ENCODE assay signal across 11 cellular contexts in the genomic region with DNA sequence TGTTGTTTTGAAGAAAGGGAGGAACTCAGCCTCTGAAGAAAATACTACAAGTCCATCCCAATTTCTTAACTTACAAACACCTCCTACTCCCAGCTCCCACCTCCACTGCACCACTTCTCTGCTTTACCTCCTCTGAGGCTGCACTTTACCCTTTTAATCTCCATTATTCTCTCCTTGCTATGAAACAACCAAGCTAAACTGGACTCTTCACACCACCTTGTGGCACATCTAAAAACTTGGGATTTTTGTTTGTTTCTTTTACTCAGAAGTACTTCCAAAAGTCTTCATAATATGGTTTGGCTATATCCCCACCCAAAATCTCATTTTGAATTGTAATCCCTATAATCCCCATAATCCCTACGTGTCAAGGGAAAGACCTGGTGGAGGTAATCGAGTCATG.
DNase-seq lines count a peak whose midpoint lies in the region; ATAC-seq and TF ChIP-seq lines count a peak whose summit lies in the region.
"Had no signal": no experiment of that assay in that cellular context is flagged by ENCODE, and none has a peak within 500 bp of the region (broad histone marks: within the 10 kb centered on the region; RNA-seq: fewer than 3 reads in every experiment).

No MANE protein-coding gene starts in this region.

- no peak overlapping the region for H3K14ac ChIP-seq in H9 (ENCODE audit: insufficient read depth, low read length)

- H2AFZ ChIP-seq in H9 (ENCODE audit: low read length) (no peak overlapping the region), PC-3 (ENCODE audit: low read length) (no peak overlapping the region)

- no peaks in the 10 kb centered on the region for H3F3A ChIP-seq in PC-3 (ENCODE audit: low read length, unreplicated experiment)

- H4K5ac ChIP-seq in H9 (ENCODE audit: insufficient read length, low read depth, low read length) = no peak overlapping the region

- H3K27ac Mint-ChIP-seq in H9 = 0 out of 7 replicates have a peak overlapping the region, but pooled peaks of 1 of the 3 experiments have one; percentile 57
- H3K27ac Mint-ChIP-seq in stimulated activated effector memory CD8-positive, alpha-beta T cell treated with anti-CD3 and anti-CD28 coated beads, Interleukin-12 subunit alpha, Interleukin-12 subunit beta, amount 100 ng/mL, for 72 hours = no peak overlapping the region
- no peak overlapping the region for H3K27ac Mint-ChIP-seq in activated CD4-positive, alpha-beta T cell treated with anti-CD3 and anti-CD28 coated beads, Interleukin-2, amount 10 ng/mL, durations not matched to agents 7 days and 5 days
- H3K27ac Mint-ChIP-seq: activated CD4-positive, alpha-beta memory T cell treated with anti-CD3 and anti-CD28 coated beads, Interleukin-2, amount 10 ng/mL, durations not matched to agents 7 days and 5 days had no signal

- no TSS peak for BruUV-seq in PC-3 (replicated peaks; lab: Mats Ljungman, UMichigan)

- TF ChIP-seq CTCF in H9 (conservative IDR thresholded peaks at IDR 0.05) (peak; percentile 60), PC-3 (conservative IDR thresholded peaks at IDR 0.05; ENCODE audit: low read depth, low read length) (peak; percentile 59)

- ATAC-seq in PC-3 = peak; percentile 40; the same call in 1 of the 2 replicates
- peak; percentile 15 for ATAC-seq in esophagus mucosa
- ATAC-seq in GM19023 (IDR thresholded peaks at IDR 0.05; ENCODE audit: unreplicated experiment) = no peak
- ATAC-seq in stimulated activated effector memory CD8-positive, alpha-beta T cell treated with anti-CD3 and anti-CD28 coated beads, Interleukin-12 subunit alpha, Interleukin-12 subunit beta, amount 100 ng/mL, for 72 hours = no peak

- H3K79me2 ChIP-seq in H9 (ENCODE audit: insufficient read depth, low read length) = no peaks in the 10 kb centered on the region
- no peaks in the 10 kb centered on the region for H3K79me2 ChIP-seq in PC-3 (ENCODE audit: low read length)

- DNase-seq in H9 (no peak), PC-3 (peak; percentile 40), renal cortical epithelial cell (ENCODE audit: low read depth) (peak; percentile 28), NCI-H748 treated with DMSO at 0.1 percent for 48 hours (lab: John Stamatoyannopoulos, UW) (no peak)
- DNase-seq in stimulated activated effector memory CD8-positive, alpha-beta T cell treated with anti-CD3 and anti-CD28 coated beads, Interleukin-12 subunit alpha, Interleukin-12 subunit beta, amount 100 ng/mL, for 72 hours (ENCODE audit: low spot score in 2 of 2) = no peak
- no peak for DNase-seq in activated CD4-positive, alpha-beta T cell treated with anti-CD3 and anti-CD28 coated beads, Interleukin-2, amount 10 ng/mL, durations not matched to agents 7 days and 5 days
- DNase-seq: activated CD4-positive, alpha-beta memory T cell treated with anti-CD3 and anti-CD28 coated beads, Interleukin-2, amount 10 ng/mL, durations not matched to agents 7 days and 5 days; substantia nigra had no signal

- no peaks in the 10 kb centered on the region for H3K9me3 Mint-ChIP-seq in H9
- H3K9me3 Mint-ChIP-seq in stimulated activated effector memory CD8-positive, alpha-beta T cell treated with anti-CD3 and anti-CD28 coated beads, Interleukin-12 subunit alpha, Interleukin-12 subunit beta, amount 100 ng/mL, for 72 hours = no peaks in the 10 kb centered on the region
- H3K9me3 Mint-ChIP-seq in activated CD4-positive, alpha-beta T cell treated with anti-CD3 and anti-CD28 coated beads, Interleukin-2, amount 10 ng/mL, durations not matched to agents 7 days and 5 days = no peaks in the 10 kb centered on the region
- H3K9me3 Mint-ChIP-seq: activated CD4-positive, alpha-beta memory T cell treated with anti-CD3 and anti-CD28 coated beads, Interleukin-2, amount 10 ng/mL, durations not matched to agents 7 days and 5 days had no signal

- no peaks in the 10 kb centered on the region for H3K23me2 ChIP-seq in H9 (ENCODE audit: insufficient read length, low read depth, low read length, poor library complexity, severe bottlenecking)

- H3T11ph ChIP-seq in H9 (ENCODE audit: low read length) = no peak overlapping the region

- intact Hi-C loops in PC-3 (cut with micrococcal nuclease) = loop anchor here (1.0 kb wide), 1 partner anchor 334 kb away; no protein-coding TSS in a partner anchor

- H2BK5ac ChIP-seq in H9 (ENCODE audit: insufficient read length, low read length) = no peak overlapping the region

- H3K27ac ChIP-seq in H9 (ENCODE audit: insufficient read length, low read depth, low read length) = no peak overlapping the region
- H3K27ac ChIP-seq in PC-3 (ENCODE audit: low read length) = no peak overlapping the region

- H2BK12ac ChIP-seq in H9 (ENCODE audit: insufficient read length, low read depth, low read length) = no peak overlapping the region

- H3K56ac ChIP-seq in H9 (ENCODE audit: insufficient read length, low read depth, low read length) = no peak overlapping the region

- no peak overlapping the region for H3K23ac ChIP-seq in H9 (ENCODE audit: insufficient read length, low read depth, low read length)

- POLR2A ChIA-PET in PC-3 (lab: Charles Lee; ENCODE audit: unreplicated experiment) = no interaction called here
- POLR2A ChIA-PET in activated CD4-positive, alpha-beta T cell treated with anti-CD3 and anti-CD28 coated beads, Interleukin-2, amount 10 ng/mL, durations not matched to agents 7 days and 5 days (lab: Charles Lee) = no interaction called here

- no peak overlapping the region for H3K4me3 Mint-ChIP-seq in H9
- no peak overlapping the region for H3K4me3 Mint-ChIP-seq in stimulated activated effector memory CD8-positive, alpha-beta T cell treated with anti-CD3 and anti-CD28 coated beads, Interleukin-12 subunit alpha, Interleukin-12 subunit beta, amount 100 ng/mL, for 72 hours
- no peak overlapping the region for H3K4me3 Mint-ChIP-seq in activated CD4-positive, alpha-beta T cell treated with anti-CD3 and anti-CD28 coated beads, Interleukin-2, amount 10 ng/mL, durations not matched to agents 7 days and 5 days
- H3K4me3 Mint-ChIP-seq: activated CD4-positive, alpha-beta memory T cell treated with anti-CD3 and anti-CD28 coated beads, Interleukin-2, amount 10 ng/mL, durations not matched to agents 7 days and 5 days had no signal

- no peaks in the 10 kb centered on the region for H3K79me1 ChIP-seq in H9 (ENCODE audit: insufficient read depth, low read depth, low read length, poor library complexity, severe bottlenecking)

- peaks cover 17 to 18% of the 10 kb centered on the region in 2 experiments for H3K4me1 Mint-ChIP-seq in H9
- H3K4me1 Mint-ChIP-seq in stimulated activated effector memory CD8-positive, alpha-beta T cell treated with anti-CD3 and anti-CD28 coated beads, Interleukin-12 subunit alpha, Interleukin-12 subunit beta, amount 100 ng/mL, for 72 hours = no peaks in the 10 kb centered on the region
- H3K4me1 Mint-ChIP-seq in activated CD4-positive, alpha-beta T cell treated with anti-CD3 and anti-CD28 coated beads, Interleukin-2, amount 10 ng/mL, durations not matched to agents 7 days and 5 days = no peaks in the 10 kb centered on the region
- H3K4me1 Mint-ChIP-seq: activated CD4-positive, alpha-beta memory T cell treated with anti-CD3 and anti-CD28 coated beads, Interleukin-2, amount 10 ng/mL, durations not matched to agents 7 days and 5 days had no signal

- H2BK20ac ChIP-seq in H9 (ENCODE audit: low read depth, low read length, poor library complexity, severe bottlenecking) = no peak overlapping the region

- no peaks in the 10 kb centered on the region for H3K9me3 ChIP-seq in H9 (ENCODE audit: control insufficient read depth, low read depth, low read length)
- no peaks in the 10 kb centered on the region for H3K9me3 ChIP-seq in PC-3 (ENCODE audit: low read length)

- H3K9ac ChIP-seq in H9 (ENCODE audit: extremely low read depth, insufficient read length, low read length) = no peak overlapping the region
- no peak overlapping the region for H3K9ac ChIP-seq in PC-3 (ENCODE audit: low read length)

- no peaks in the 10 kb centered on the region; a peak in 1 of 7 replicates for H3K36me3 Mint-ChIP-seq in H9 (ENCODE audit: insufficient read depth in 1 of 3, low read depth in 3 of 3)
- H3K36me3 Mint-ChIP-seq in stimulated activated effector memory CD8-positive, alpha-beta T cell treated with anti-CD3 and anti-CD28 coated beads, Interleukin-12 subunit alpha, Interleukin-12 subunit beta, amount 100 ng/mL, for 72 hours = no peaks in the 10 kb centered on the region
- H3K36me3 Mint-ChIP-seq in activated CD4-positive, alpha-beta T cell treated with anti-CD3 and anti-CD28 coated beads, Interleukin-2, amount 10 ng/mL, durations not matched to agents 7 days and 5 days (ENCODE audit: low read depth) = no peaks in the 10 kb centered on the region

- H3K27me3 ChIP-seq in H9 (ENCODE audit: insufficient read depth, low read length) = no peaks in the 10 kb centered on the region
- H3K27me3 ChIP-seq in PC-3 (ENCODE audit: low read length) = no peaks in the 10 kb centered on the region

- no CpG with 5 or more reads among the region's 2 CpGs for WGBS in H9 (ENCODE audit: extremely low coverage, insufficient read length, low lambda C conversion rate)

- CTCF ChIA-PET in PC-3 (lab: Charles Lee) = interaction anchor here (0.8 kb wide), 1 partner anchor 334 kb away, joined by 3 read pairs; no protein-coding TSS in a partner anchor
- CTCF ChIA-PET in activated CD4-positive, alpha-beta T cell treated with anti-CD3 and anti-CD28 coated beads, Interleukin-2, amount 10 ng/mL, durations not matched to agents 7 days and 5 days (lab: Charles Lee) = no interaction called here

- no peaks in the 10 kb centered on the region for H3K36me3 ChIP-seq in PC-3 (ENCODE audit: low read depth, low read length)

- no peak overlapping the region for H3K18ac ChIP-seq in H9 (ENCODE audit: insufficient read length, low read depth, low read length)

- no peak overlapping the region for H3K4ac ChIP-seq in H9 (ENCODE audit: low read depth, low read length)

- no peak overlapping the region for H4K91ac ChIP-seq in H9 (ENCODE audit: insufficient read length, low read depth, low read length)

- no peak overlapping the region for H2AK5ac ChIP-seq in H9 (ENCODE audit: insufficient read length, low read length)

- H3K4me1 ChIP-seq in H9 (ENCODE audit: insufficient read depth, low read length) = no peaks in the 10 kb centered on the region
- no peaks in the 10 kb centered on the region for H3K4me1 ChIP-seq in PC-3 (ENCODE audit: insufficient read depth, low read length)

- H2BK15ac ChIP-seq in H9 (ENCODE audit: low read depth, low read length) = no peak overlapping the region

- H3K4me2 ChIP-seq in H9 (ENCODE audit: insufficient read depth, insufficient read length, low read length) = no peak overlapping the region
- no peak overlapping the region for H3K4me2 ChIP-seq in PC-3 (ENCODE audit: low read length)

- H3K4me3 ChIP-seq in PC-3 (ENCODE audit: low read length) = no peak overlapping the region
- H3K4me3 ChIP-seq: lung had no signal

- H4K8ac ChIP-seq in H9 (replicated peaks; ENCODE audit: insufficient read length, low read depth, low read length) = no peak overlapping the region

- H3K9me2 ChIP-seq in PC-3 (replicated peaks; ENCODE audit: low read length) = no peaks in the 10 kb centered on the region

- H4K20me1 ChIP-seq in H9 (ENCODE audit: control insufficient read depth, insufficient read depth, insufficient read length) = no peaks in the 10 kb centered on the region
- H4K20me1 ChIP-seq in PC-3 (ENCODE audit: low read length) = no peaks in the 10 kb centered on the region

- H3K27me3 Mint-ChIP-seq in H9 (ENCODE audit: low read depth) = peaks cover 10% of the 10 kb centered on the region; the same call in 1 of the 2 replicates
- H3K27me3 Mint-ChIP-seq in activated CD4-positive, alpha-beta T cell treated with anti-CD3 and anti-CD28 coated beads, Interleukin-2, amount 10 ng/mL, durations not matched to agents 7 days and 5 days = peaks cover 21% of the 10 kb centered on the region

- H2BK120ac ChIP-seq in H9 (ENCODE audit: low read depth, low read length, poor library complexity, severe bottlenecking) = no peak overlapping the region

Comparison
In these comparisons a context has a peak if more than half of its experiments do, and no peak if none do; other contexts are left out.
1. DNase-seq: peak in PC-3 (single experiment) and renal cortical epithelial cell (single experiment); none in H9 (single experiment), stimulated activated effector memory CD8-positive, alpha-beta T cell treated with anti-CD3 and anti-CD28 coated beads, Interleukin-12 subunit alpha, Interleukin-12 subunit beta, amount 100 ng/mL, for 72 hours (0 of 2), NCI-H748 treated with DMSO at 0.1 percent for 48 hours (single experiment) and activated CD4-positive, alpha-beta T cell treated with anti-CD3 and anti-CD28 coated beads, Interleukin-2, amount 10 ng/mL, durations not matched to agents 7 days and 5 days (single experiment).
2. ATAC-seq: peak in PC-3 (single experiment) and esophagus mucosa (single experiment); none in GM19023 (single experiment) and stimulated activated effector memory CD8-positive, alpha-beta T cell treated with anti-CD3 and anti-CD28 coated beads, Interleukin-12 subunit alpha, Interleukin-12 subunit beta, amount 100 ng/mL, for 72 hours (single experiment).